Comparison of ENCODE assay signal across 8 cellular contexts in genomic region chr19:44303976-44304568, GRCh38. TPM values are rescaled to one million over a fixed set of nuclear protein-coding genes. Genes with fewer than 3 reads are reported as not detected.
DNase-seq lines count a peak whose midpoint lies in the region; ATAC-seq and TF ChIP-seq lines count a peak whose summit lies in the region.

No MANE protein-coding gene starts in this region.

- POLR2A ChIA-PET in PC-9 (lab: Charles Lee; ENCODE audit: unreplicated experiment), result interaction anchor here (0.5 kb wide), 1 partner anchor 1247 kb away, joined by 5 read pairs; no protein-coding TSS in a partner anchor

- H2AFZ ChIP-seq in PC-9, result peak overlapping the region; percentile 97

- peaks cover 9% of the 10 kb centered on the region; the same call in 1 of the 2 replicates for H3F3A ChIP-seq in PC-9 (ENCODE audit: insufficient read depth, low read depth)

- 8% methylated on average over 11 of the region's 11 CpGs for WGBS in right lobe of liver (ENCODE audit: insufficient coverage, low coverage, low lambda C conversion rate, missing lambda C conversion rate)

- BruUV-seq in PC-9 (replicated peaks; lab: Mats Ljungman, UMichigan), result TSS peak; percentile 76

- no peak for TF ChIP-seq POLR2A in right lobe of liver (IDR thresholded peaks at IDR 0.05)

- peaks cover 10% of the 10 kb centered on the region; the same call in 1 of the 2 replicates for H3K4me1 ChIP-seq in PC-9 (replicated peaks; ENCODE audit: insufficient read depth)
- H3K4me1 ChIP-seq in right lobe of liver, result peaks cover 0 to 6% (median 0%) of the 10 kb centered on the region in 4 donors
- H3K4me1 ChIP-seq in tibial artery, result peaks cover 0 to 12% (median 7%) of the 10 kb centered on the region in 4 donors

- peak in 3 of 4 donors; percentile 11 to 36 (median 22) for ATAC-seq in right lobe of liver

- no peaks in the 10 kb centered on the region for H3K9me2 ChIP-seq in PC-9 (ENCODE audit: insufficient read depth)

- peaks cover 9% of the 10 kb centered on the region; the same call in 1 of the 2 replicates for H3K79me2 ChIP-seq in PC-9 (ENCODE audit: low read depth)

- intact Hi-C loops in PC-9 (cut with micrococcal nuclease; ENCODE audit: unreplicated experiment), result loop anchor here (2.0 to 10.0 kb wide), 5 partner anchors 43 to 319 kb away; partner anchors contain the start of genes ZNF112, ZNF155, ZNF225 and ZNF227
- intact Hi-C loops in right lobe of liver (cut with DNase I), result no loop called here
- intact Hi-C loops in tibial artery (cut with DNase I; ENCODE audit: low total_unique reads), result loop anchor here (5.0 kb wide), 1 partner anchor 92 kb away; the partner anchor contains the start of gene ZNF227

- H3K27ac ChIP-seq in PC-9 (peak overlapping the region; percentile 49), coronary artery (peak overlapping the region; percentile 57 to 90), right lobe of liver (peak overlapping the region in 1 of 3 donors; percentile 68), tibial artery (peak overlapping the region; percentile 76 to 82)

- peak overlapping the region; percentile 83 for H3K4me2 ChIP-seq in PC-9

- DNase-seq in A172 (ENCODE audit: low spot score) (peak; percentile 25), GM12865 (ENCODE audit: low read depth) (peak; percentile 3), PC-9 (peak in 1 of 2 experiments; percentile 6), coronary artery (ENCODE audit: low spot score) (no peak), right lobe of liver (no peak), tibial artery (no peak)
- DNase-seq in stimulated activated CD4-positive, alpha-beta T cell treated with anti-CD3 and anti-CD28 coated beads, Interleukin-4, amount 100 ng/mL, for 24 hours, result no peak
- no peak for DNase-seq in stimulated activated naive CD4-positive, alpha-beta T cell treated with Interleukin-2 at 50 U/mL for 16 hours (lab: John Stamatoyannopoulos, UW)

- H3K27me3 ChIP-seq in PC-9 (ENCODE audit: insufficient read depth, low read depth) (no peaks in the 10 kb centered on the region), right lobe of liver (no peaks in the 10 kb centered on the region), tibial artery (no peaks in the 10 kb centered on the region)

- H4K20me1 ChIP-seq in PC-9 (ENCODE audit: insufficient read depth), result no peaks in the 10 kb centered on the region

- TF ChIP-seq CTCF in GM12865 (IDR thresholded peaks at IDR 0.05; ENCODE audit: insufficient read depth, low read depth, low read length, missing control alignments) (no peak), PC-9 (conservative IDR thresholded peaks at IDR 0.05) (no peak), coronary artery (IDR thresholded peaks at IDR 0.05) (no peak), right lobe of liver (IDR thresholded peaks at IDR 0.05) (no peak), tibial artery (IDR thresholded peaks at IDR 0.05) (peak in 1 of 2 experiments; percentile 13)

- H3K36me3 ChIP-seq in PC-9 (ENCODE audit: low read depth), result 0 out of 2 replicates have a peak, but pooled peaks cover 10% of the 10 kb centered on the region
- H3K36me3 ChIP-seq in right lobe of liver, result peaks cover 0 to 14% (median 4%) of the 10 kb centered on the region in 4 donors
- H3K36me3 ChIP-seq in tibial artery, result peaks cover 29 to 35% (median 34%) of the 10 kb centered on the region in 3 donors

- CTCF ChIA-PET in PC-9 (lab: Charles Lee), result no interaction called here

- H3K9me3 ChIP-seq in PC-9 (ENCODE audit: insufficient read depth, low read depth) (no peaks in the 10 kb centered on the region; the same call in 1 of the 2 replicates), right lobe of liver (no peaks in the 10 kb centered on the region), tibial artery (peaks cover 5 to 26% (median 11%) of the 10 kb centered on the region in 3 donors)

- peak overlapping the region; percentile 81 for H3K4me3 ChIP-seq in GM12865 (ENCODE audit: low read depth, low read length)
- peak overlapping the region; percentile 84 for H3K4me3 ChIP-seq in PC-9
- H3K4me3 ChIP-seq in coronary artery, result peak overlapping the region; percentile 87
- H3K4me3 ChIP-seq in right lobe of liver, result peak overlapping the region; percentile 85 to 94 (median 85)
- H3K4me3 ChIP-seq in tibial artery, result peak overlapping the region; percentile 73 to 78

RNA-seq across cellular contexts. Expression of gene ZNF235, which starts 0.8 kb away (rescaled TPM):
- 3.3 and 4.2 TPM in 2 replicates for total RNA-seq in A172 (2014; rRNA removed; shearing (Covaris generic))
- total RNA-seq in PC-9 (2021), result 4.3 and 5.9 TPM in 2 replicates
- total RNA-seq in right lobe of liver, result 1 to 10 TPM; 1.3 to 2.7 (median 1.9) TPM

RNA-seq across cellular contexts. Expression of gene ZNF233, which starts 44.4 kb away (rescaled TPM):
- total RNA-seq in A172 (2014; rRNA removed; shearing (Covaris generic)), result not detected in 2 replicates
- total RNA-seq in PC-9 (2021) (0.41 and 0.88 TPM in 2 replicates), right lobe of liver (not detected)

RNA-seq across cellular contexts. Expression of gene ZNF112, which starts 52.4 kb away (rescaled TPM):
- 8.3 and 9.5 TPM in 2 replicates for total RNA-seq in A172 (2014; rRNA removed; shearing (Covaris generic))
- 3.5 and 7.8 TPM in 2 replicates for total RNA-seq in PC-9 (2021)
- 1 to 10 TPM in 4 of 6 experiments, under 1 TPM in 2; 0.86 to 1.7 (median 1.1) TPM for total RNA-seq in right lobe of liver

Comparison
In these comparisons a context has a peak if more than half of its experiments do, and no peak if none do; other contexts are left out.
1. DNase-seq: peak in A172 (single experiment) and GM12865 (single experiment); none in coronary artery (single experiment), right lobe of liver (0 of 3), tibial artery (0 of 2), stimulated activated CD4-positive, alpha-beta T cell treated with anti-CD3 and anti-CD28 coated beads, Interleukin-4, amount 100 ng/mL, for 24 hours (single experiment) and stimulated activated naive CD4-positive, alpha-beta T cell treated with Interleukin-2 at 50 U/mL for 16 hours (single experiment).
2. intact Hi-C loops: an anchor here in PC-9 (2.0 to 10.0 kb wide) and tibial artery (5.0 kb wide); none called in right lobe of liver.
3. Peak in every context shown above with its lines, with median percentiles within 50 percentile points of each other: H3K4me3 ChIP-seq.